9 cellular contexts compared by ENCODE assay signal in genomic region chr17:43014946-43015519, GRCh38. TPM values are rescaled to one million over a fixed set of nuclear protein-coding genes. Genes with fewer than 3 reads are reported as not detected.
DNase-seq lines count a peak whose midpoint lies in the region; ATAC-seq and TF ChIP-seq lines count a peak whose summit lies in the region.
"Had no signal": no experiment of that assay in that cellular context is flagged by ENCODE, and none has a peak within 500 bp of the region (broad histone marks: within the 10 kb centered on the region; RNA-seq: fewer than 3 reads in every experiment).

No MANE protein-coding gene starts in this region.

- no peaks in the 10 kb centered on the region for H3K36me3 Mint-ChIP-seq in activated naive CD8-positive, alpha-beta T cell
- H3K36me3 Mint-ChIP-seq in activated naive CD8-positive, alpha-beta T cell treated with anti-CD3 and anti-CD28 coated beads for 36 hours: peaks cover 2% of the 10 kb centered on the region
- peaks cover 89% of the 10 kb centered on the region for H3K36me3 Mint-ChIP-seq in dendritic cell treated with granulocyte-macrophage colony-stimulating factor and Interleukin-4, amounts not matched to agents 40 ng/mL and 50 ng/mL, for 4 days (ENCODE audit: low read depth)
- H3K36me3 Mint-ChIP-seq in naive thymus-derived CD4-positive, alpha-beta T cell: peaks cover 0 to 15% (median 0%) of the 10 kb centered on the region in 5 donors

- no peak for TF ChIP-seq POLR2A in transverse colon (IDR thresholded peaks at IDR 0.05)

- H3K4me1 Mint-ChIP-seq in activated naive CD8-positive, alpha-beta T cell (ENCODE audit: low read depth): peaks cover 23% of the 10 kb centered on the region
- peaks cover 15% of the 10 kb centered on the region for H3K4me1 Mint-ChIP-seq in activated naive CD8-positive, alpha-beta T cell treated with anti-CD3 and anti-CD28 coated beads for 36 hours
- peaks cover 79% of the 10 kb centered on the region for H3K4me1 Mint-ChIP-seq in dendritic cell treated with granulocyte-macrophage colony-stimulating factor and Interleukin-4, amounts not matched to agents 40 ng/mL and 50 ng/mL, for 4 days (ENCODE audit: low read depth)
- peaks cover 6 to 34% (median 29%) of the 10 kb centered on the region in 7 donors for H3K4me1 Mint-ChIP-seq in naive thymus-derived CD4-positive, alpha-beta T cell

- no peak overlapping the region for H3K27ac ChIP-seq in naive thymus-derived CD4-positive, alpha-beta T cell (ENCODE audit: low read depth, low read length)
- peak overlapping the region; percentile 13 to 60 (median 34) for H3K27ac ChIP-seq in transverse colon

- H3K36me3 ChIP-seq in naive thymus-derived CD4-positive, alpha-beta T cell (ENCODE audit: control insufficient read depth in 2 of 3, insufficient read depth in 3 of 3, low read length in 3 of 3): peaks cover 0 to 45% (median 6%) of the 10 kb centered on the region in 3 experiments
- no peaks in the 10 kb centered on the region for H3K36me3 ChIP-seq in transverse colon

- H3K9me3 ChIP-seq in naive thymus-derived CD4-positive, alpha-beta T cell (ENCODE audit: control insufficient read depth in 2 of 3, low read length in 3 of 3): no peaks in the 10 kb centered on the region
- no peaks in the 10 kb centered on the region for H3K9me3 ChIP-seq in transverse colon

- DNase-seq in activated naive CD8-positive, alpha-beta T cell treated with anti-CD3 and anti-CD28 coated beads for 36 hours: no peak
- DNase-seq in naive thymus-derived CD4-positive, alpha-beta T cell: no peak
- DNase-seq in transverse colon (no peak), NCI-H510A (lab: John Stamatoyannopoulos, UW) (no peak), posterior vena cava (ENCODE audit: low spot score) (no peak)
- DNase-seq: activated gamma-delta T cell had no signal

- H3K4me3 ChIP-seq in naive thymus-derived CD4-positive, alpha-beta T cell (ENCODE audit: low read length): no peak overlapping the region
- no peak overlapping the region for H3K4me3 ChIP-seq in transverse colon

- peak overlapping the region; percentile 14 for H3K27ac Mint-ChIP-seq in activated naive CD8-positive, alpha-beta T cell
- no peak overlapping the region for H3K27ac Mint-ChIP-seq in activated naive CD8-positive, alpha-beta T cell treated with anti-CD3 and anti-CD28 coated beads for 36 hours
- peak overlapping the region; percentile 73 for H3K27ac Mint-ChIP-seq in dendritic cell treated with granulocyte-macrophage colony-stimulating factor and Interleukin-4, amounts not matched to agents 40 ng/mL and 50 ng/mL, for 4 days
- peak overlapping the region in 8 of 9 donors; percentile 17 to 81 (median 40) for H3K27ac Mint-ChIP-seq in naive thymus-derived CD4-positive, alpha-beta T cell

- TF ChIP-seq EP300 in transverse colon (IDR thresholded peaks at IDR 0.05; ENCODE audit: low read depth): no peak

- no peak overlapping the region for H3K4me3 Mint-ChIP-seq in activated naive CD8-positive, alpha-beta T cell
- no peak overlapping the region for H3K4me3 Mint-ChIP-seq in activated naive CD8-positive, alpha-beta T cell treated with anti-CD3 and anti-CD28 coated beads for 36 hours
- no peak overlapping the region for H3K4me3 Mint-ChIP-seq in dendritic cell treated with granulocyte-macrophage colony-stimulating factor and Interleukin-4, amounts not matched to agents 40 ng/mL and 50 ng/mL, for 4 days
- no peak overlapping the region for H3K4me3 Mint-ChIP-seq in naive thymus-derived CD4-positive, alpha-beta T cell

- no peaks in the 10 kb centered on the region for H3K9me3 Mint-ChIP-seq in activated naive CD8-positive, alpha-beta T cell (ENCODE audit: low read depth)
- H3K9me3 Mint-ChIP-seq in activated naive CD8-positive, alpha-beta T cell treated with anti-CD3 and anti-CD28 coated beads for 36 hours: no peaks in the 10 kb centered on the region
- H3K9me3 Mint-ChIP-seq in dendritic cell treated with granulocyte-macrophage colony-stimulating factor and Interleukin-4, amounts not matched to agents 40 ng/mL and 50 ng/mL, for 4 days: no peaks in the 10 kb centered on the region
- H3K9me3 Mint-ChIP-seq in naive thymus-derived CD4-positive, alpha-beta T cell: no peaks in the 10 kb centered on the region

- H3K4me1 ChIP-seq in naive thymus-derived CD4-positive, alpha-beta T cell (ENCODE audit: control insufficient read depth in 2 of 2, insufficient read depth in 2 of 2, low read length in 2 of 2): peaks cover 0 to 6% of the 10 kb centered on the region in 2 donors
- peaks cover 5 to 48% (median 30%) of the 10 kb centered on the region in 4 donors for H3K4me1 ChIP-seq in transverse colon

- ATAC-seq in naive thymus-derived CD4-positive, alpha-beta T cell: no peak
- ATAC-seq in GM21360 (IDR thresholded peaks at IDR 0.05; ENCODE audit: unreplicated experiment): no peak

- in situ Hi-C loops in transverse colon (cut with MboI; ENCODE audit: low pct_ligation_motif_present in 1 of 4, low pct_unique_long_range_greater_than_20kb in 1 of 4, low sequenced_read_pairs in 3 of 4): loop anchor here in 1 of 4 donors (25.0 kb wide), 1 partner anchor 322 kb away; no protein-coding TSS in a partner anchor

- POLR2A ChIA-PET in naive thymus-derived CD4-positive, alpha-beta T cell (lab: Charles Lee): interaction anchor here (0.6 to 1.2 kb wide), 3 partner anchors 8 to 216 kb away, joined by 3 to 4 read pairs (median 3); no protein-coding TSS in a partner anchor

- H3K27me3 Mint-ChIP-seq in activated naive CD8-positive, alpha-beta T cell: no peaks in the 10 kb centered on the region
- no peaks in the 10 kb centered on the region for H3K27me3 Mint-ChIP-seq in activated naive CD8-positive, alpha-beta T cell treated with anti-CD3 and anti-CD28 coated beads for 36 hours
- H3K27me3 Mint-ChIP-seq in dendritic cell treated with granulocyte-macrophage colony-stimulating factor and Interleukin-4, amounts not matched to agents 40 ng/mL and 50 ng/mL, for 4 days: no peaks in the 10 kb centered on the region
- H3K27me3 Mint-ChIP-seq in naive thymus-derived CD4-positive, alpha-beta T cell: no peaks in the 10 kb centered on the region

- 80 to 84% methylated on average over 1 to 7 of the region's 7 CpGs for WGBS in transverse colon (ENCODE audit: low coverage in 1 of 2), 2 donors

- intact Hi-C loops in dendritic cell treated with granulocyte-macrophage colony-stimulating factor and Interleukin-4, amounts not matched to agents 40 ng/mL and 50 ng/mL, for 4 days (cut with micrococcal nuclease): no loop called here
- intact Hi-C loops in naive thymus-derived CD4-positive, alpha-beta T cell (cut with micrococcal nuclease): no loop called here
- intact Hi-C loops in transverse colon (cut with DNase I; ENCODE audit: low total_unique reads) (loop anchor here (10.0 kb wide), 1 partner anchor 300 kb away; no protein-coding TSS in a partner anchor), posterior vena cava (cut with DNase I) (loop anchor here in 1 of 2 donors (10.0 kb wide), 1 partner anchor 160 kb away; the partner anchor contains the start of gene NBR1)

- CTCF ChIA-PET in naive thymus-derived CD4-positive, alpha-beta T cell (lab: Charles Lee): no interaction called here

- TF ChIP-seq CTCF in transverse colon (IDR thresholded peaks at IDR 0.05): no peak

- no peaks in the 10 kb centered on the region for H3K27me3 ChIP-seq in naive thymus-derived CD4-positive, alpha-beta T cell (ENCODE audit: control insufficient read depth in 2 of 2, insufficient read depth in 2 of 2, low read length in 2 of 2)
- H3K27me3 ChIP-seq in transverse colon: no peaks in the 10 kb centered on the region

RNA-seq across cellular contexts. Expression of gene VAT1, which starts 7.2 kb away (rescaled TPM):
- total RNA-seq in activated naive CD8-positive, alpha-beta T cell treated with anti-CD3 and anti-CD28 coated beads for 36 hours: 10 to 100 TPM; 20.8 to 23.0 TPM
- total RNA-seq in naive thymus-derived CD4-positive, alpha-beta T cell: 10 to 100 TPM; 12.8 to 50.9 (median 34.9) TPM
- 10 to 100 TPM; 34.9 to 52.3 TPM for polyA plus RNA-seq in naive thymus-derived CD4-positive, alpha-beta T cell
- total RNA-seq in transverse colon (10 to 100 TPM; 26.2 to 94.1 (median 65.7) TPM), posterior vena cava (100 to 1,000 TPM; 247 to 267 TPM)

RNA-seq across cellular contexts. Expression of gene IFI35, which starts 8.4 kb away (rescaled TPM):
- 10 to 100 TPM; 43.8 to 49.5 TPM for total RNA-seq in activated naive CD8-positive, alpha-beta T cell treated with anti-CD3 and anti-CD28 coated beads for 36 hours
- total RNA-seq in naive thymus-derived CD4-positive, alpha-beta T cell: 100 to 1,000 TPM in 1 of 5 experiments, 10 to 100 TPM in 4; 23.5 to 145 (median 32.1) TPM
- polyA plus RNA-seq in naive thymus-derived CD4-positive, alpha-beta T cell: 10 to 100 TPM; 49.8 to 50.6 TPM
- total RNA-seq in transverse colon (10 to 100 TPM; 11.5 to 81.1 (median 47.2) TPM), posterior vena cava (10 to 100 TPM; 23.9 to 24.1 TPM)

RNA-seq across cellular contexts. Expression of gene RND2, which starts 10.0 kb away (rescaled TPM):
- total RNA-seq in activated naive CD8-positive, alpha-beta T cell treated with anti-CD3 and anti-CD28 coated beads for 36 hours: not detected
- total RNA-seq in naive thymus-derived CD4-positive, alpha-beta T cell: under 1 TPM in 4 of 5 experiments, not detected in 1; 0.08 to 0.74 (median 0.38) TPM
- polyA plus RNA-seq in naive thymus-derived CD4-positive, alpha-beta T cell: under 1 TPM; 0.15 to 0.33 TPM
- total RNA-seq in transverse colon (under 1 TPM in 2 of 4 donors, not detected in 2; 0.41 to 0.64 TPM), posterior vena cava (1 to 10 TPM; 1.9 to 2.2 TPM)

RNA-seq across cellular contexts. Expression of gene RPL27, which starts 16.8 kb away (rescaled TPM):
- 1,000 to 10,000 TPM; 1,508 to 1,555 TPM for total RNA-seq in activated naive CD8-positive, alpha-beta T cell treated with anti-CD3 and anti-CD28 coated beads for 36 hours
- total RNA-seq in naive thymus-derived CD4-positive, alpha-beta T cell: 1,000 to 10,000 TPM in 4 of 5 experiments, 100 to 1,000 TPM in 1; 951 to 1,861 (median 1,662) TPM
- 1,000 to 10,000 TPM; 2,130 to 2,713 TPM for polyA plus RNA-seq in naive thymus-derived CD4-positive, alpha-beta T cell
- total RNA-seq in transverse colon (100 to 1,000 TPM; 243 to 836 (median 677) TPM), posterior vena cava (1,000 to 10,000 TPM; 1,110 to 1,208 TPM)

RNA-seq across cellular contexts. Expression of gene RUNDC1, which starts 34.7 kb away (rescaled TPM):
- 10 to 100 TPM in 1 of 2 experiments, 1 to 10 TPM in 1; 9.6 to 10.2 TPM for total RNA-seq in activated naive CD8-positive, alpha-beta T cell treated with anti-CD3 and anti-CD28 coated beads for 36 hours
- 10 to 100 TPM; 12.2 to 21.4 (median 19.4) TPM for total RNA-seq in naive thymus-derived CD4-positive, alpha-beta T cell
- polyA plus RNA-seq in naive thymus-derived CD4-positive, alpha-beta T cell: 10 to 100 TPM; 13.2 to 17.0 TPM
- total RNA-seq in transverse colon (10 to 100 TPM; 18.1 to 43.8 (median 27.8) TPM), posterior vena cava (10 to 100 TPM; 10.6 to 14.1 TPM)
